ENCODE assay signal across 9 cellular contexts in genomic region chr17:51124641-51125503, GRCh38.
"Had no signal": no experiment of that assay in that cellular context is flagged by ENCODE, and none has a peak within 500 bp of the region (broad histone marks: within the 10 kb centered on the region; RNA-seq: fewer than 3 reads in every experiment).

No MANE protein-coding gene starts in this region.

- H3K27me3 ChIP-seq: breast epithelium had no signal

- H3K27ac ChIP-seq: breast epithelium had no signal

- H3K4me3 Mint-ChIP-seq: activated naive CD8-positive, alpha-beta T cell treated with anti-CD3 and anti-CD28 coated beads for 36 hours had no signal

- H3K27ac Mint-ChIP-seq: activated naive CD8-positive, alpha-beta T cell treated with anti-CD3 and anti-CD28 coated beads for 36 hours had no signal

- H3K4me3 ChIP-seq: breast epithelium, skin epidermis had no signal

- H3K36me3 Mint-ChIP-seq: activated naive CD8-positive, alpha-beta T cell treated with anti-CD3 and anti-CD28 coated beads for 36 hours had no signal

- H3K27me3 Mint-ChIP-seq: activated naive CD8-positive, alpha-beta T cell treated with anti-CD3 and anti-CD28 coated beads for 36 hours had no signal

- H3K9me3 ChIP-seq: breast epithelium had no signal

- H3K9me3 Mint-ChIP-seq: activated naive CD8-positive, alpha-beta T cell treated with anti-CD3 and anti-CD28 coated beads for 36 hours; neural crest cell had no signal

- ATAC-seq: activated CD4-positive, CD25-positive, alpha-beta regulatory T cell treated with anti-CD3 and anti-CD28 coated beads, Interleukin-2, amount 50 U/mL, for 24 hours; esophagus mucosa; left ventricle myocardium superior had no signal

- DNase-seq: activated effector memory CD4-positive, alpha-beta T cell treated with anti-CD3 and anti-CD28 coated beads, Interleukin-2, amount 50 U/mL, for 16 hours; activated naive CD8-positive, alpha-beta T cell treated with anti-CD3 and anti-CD28 coated beads for 36 hours; left ventricle myocardium superior; trophoblast cell had no signal

- H3K36me3 ChIP-seq: breast epithelium had no signal

- H3K4me1 ChIP-seq: breast epithelium had no signal
